Comparison of ENCODE assay signal across 1 cellular context in the genomic region with DNA sequence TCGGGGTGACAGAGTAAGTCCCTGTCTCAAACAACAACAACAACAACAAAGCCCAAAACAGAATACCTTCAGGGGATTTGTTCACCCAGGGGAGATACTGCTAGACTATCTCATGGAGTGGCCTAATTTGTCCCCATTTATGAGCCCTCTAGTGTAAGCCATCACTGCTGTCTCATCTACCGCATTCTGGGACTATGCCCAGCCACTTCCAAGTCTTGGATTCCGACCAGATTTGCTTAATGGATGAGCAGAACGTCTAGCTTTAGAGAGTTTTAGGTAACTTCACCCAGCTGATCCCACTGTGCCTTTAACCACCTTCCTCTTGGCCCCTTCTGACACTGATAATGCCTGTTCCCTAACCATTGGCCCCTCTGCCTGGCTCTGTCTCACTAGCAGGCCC.
TF ChIP-seq lines count a peak whose summit lies in the region.

No MANE protein-coding gene starts in this region.

TF ChIP-seq in IMR-90, 13 proteins besides CTCF, POLR2A, EP300 and RAD21:
- TF ChIP-seq NFE2L2 (IDR thresholded peaks at IDR 0.05; ENCODE audit: low read depth, low read length), result no peak
- TF ChIP-seq, protein P1, sequence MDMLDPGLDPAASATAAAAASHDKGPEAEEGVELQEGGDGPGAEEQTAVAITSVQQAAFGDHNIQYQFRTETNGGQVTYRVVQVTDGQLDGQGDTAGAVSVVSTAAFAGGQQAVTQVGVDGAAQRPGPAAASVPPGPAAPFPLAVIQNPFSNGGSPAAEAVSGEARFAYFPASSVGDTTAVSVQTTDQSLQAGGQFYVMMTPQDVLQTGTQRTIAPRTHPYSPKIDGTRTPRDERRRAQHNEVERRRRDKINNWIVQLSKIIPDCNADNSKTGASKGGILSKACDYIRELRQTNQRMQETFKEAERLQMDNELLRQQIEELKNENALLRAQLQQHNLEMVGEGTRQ (IDR thresholded peaks at IDR 0.05; ENCODE audit: low read depth, low read length), result no peak
- TF ChIP-seq, protein P2, sequence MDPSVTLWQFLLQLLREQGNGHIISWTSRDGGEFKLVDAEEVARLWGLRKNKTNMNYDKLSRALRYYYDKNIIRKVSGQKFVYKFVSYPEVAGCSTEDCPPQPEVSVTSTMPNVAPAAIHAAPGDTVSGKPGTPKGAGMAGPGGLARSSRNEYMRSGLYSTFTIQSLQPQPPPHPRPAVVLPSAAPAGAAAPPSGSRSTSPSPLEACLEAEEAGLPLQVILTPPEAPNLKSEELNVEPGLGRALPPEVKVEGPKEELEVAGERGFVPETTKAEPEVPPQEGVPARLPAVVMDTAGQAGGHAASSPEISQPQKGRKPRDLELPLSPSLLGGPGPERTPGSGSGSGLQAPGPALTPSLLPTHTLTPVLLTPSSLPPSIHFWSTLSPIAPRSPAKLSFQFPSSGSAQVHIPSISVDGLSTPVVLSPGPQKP (IDR thresholded peaks at IDR 0.05; ENCODE audit: borderline replicate concordance, low read depth, low read length), result no peak
- no peak for TF ChIP-seq FOS (IDR thresholded peaks at IDR 0.05; ENCODE audit: low read depth, low read length)
- TF ChIP-seq MAZ (IDR thresholded peaks at IDR 0.05; ENCODE audit: borderline replicate concordance, low read depth, low read length), result no peak
- TF ChIP-seq BHLHE40 (IDR thresholded peaks at IDR 0.05; ENCODE audit: low read depth, low read length), result no peak
- no peak for TF ChIP-seq MXI1 (IDR thresholded peaks at IDR 0.05; ENCODE audit: borderline replicate concordance, low read depth, low read length)
- TF ChIP-seq CHD1 (IDR thresholded peaks at IDR 0.05; ENCODE audit: low read depth, low read length), result no peak
- TF ChIP-seq RCOR1 (IDR thresholded peaks at IDR 0.05; ENCODE audit: insufficient replicate concordance, low read length), result no peak
- TF ChIP-seq RFX5 (IDR thresholded peaks at IDR 0.05; ENCODE audit: low read depth, low read length), result no peak
- TF ChIP-seq MAFK (IDR thresholded peaks at IDR 0.05; ENCODE audit: low read depth, low read length), result no peak
- TF ChIP-seq SMC3 (IDR thresholded peaks at IDR 0.05; ENCODE audit: low read depth, low read length), result no peak
